Comparison of ENCODE assay signal across 18 cellular contexts in the genomic region with DNA sequence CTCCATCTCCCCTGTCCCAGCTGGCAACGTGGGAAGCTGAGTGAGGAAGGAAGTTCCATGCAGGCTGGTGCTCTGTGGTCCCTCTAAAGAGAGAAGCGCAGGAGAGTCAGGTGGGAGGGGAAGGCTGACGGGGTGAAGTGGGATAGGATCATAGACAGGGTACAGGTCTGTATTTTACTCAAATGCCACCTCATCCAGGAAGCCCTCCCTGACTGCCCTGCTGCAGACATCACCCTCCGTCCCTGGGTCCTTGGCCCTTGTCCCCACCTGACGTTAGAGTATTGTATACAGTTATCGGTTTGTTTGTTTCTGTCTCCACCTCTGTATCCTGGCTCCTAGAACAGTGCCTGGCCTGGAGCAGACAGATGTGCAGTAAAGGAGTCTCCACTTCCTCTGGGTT. TPM values are rescaled to one million over a fixed set of nuclear protein-coding genes. Genes with fewer than 3 reads are reported as not detected.
DNase-seq lines count a peak whose midpoint lies in the region; ATAC-seq and TF ChIP-seq lines count a peak whose summit lies in the region.
"Had no signal": no experiment of that assay in that cellular context is flagged by ENCODE, and none has a peak within 500 bp of the region (broad histone marks: within the 10 kb centered on the region; RNA-seq: fewer than 3 reads in every experiment).

No MANE protein-coding gene starts in this region.

- H3K27me3 Mint-ChIP-seq in Calu3 (ENCODE audit: unreplicated experiment) = no peaks in the 10 kb centered on the region

- H3K27ac ChIP-seq in ascending aorta (peak overlapping the region; percentile 67 to 79), stomach (peak overlapping the region; percentile 66 to 83 (median 76)), brain microvascular endothelial cell (no peak overlapping the region)
- H3K27ac ChIP-seq: KMS-11, SJSA1 had no signal

- WGBS in stomach, 5 donors = 36 to 64% (median 45%) methylated on average over 6 of the region's 6 CpGs

- CTCF ChIA-PET in Calu3 (lab: Charles Lee) = interaction anchor here (2.2 kb wide), 1 partner anchor 18 kb away, joined by 8 read pairs; the partner anchor contains the start of gene LGALS3BP

- H3K36me3 Mint-ChIP-seq in Calu3 (ENCODE audit: insufficient read depth, unreplicated experiment) = peaks cover 82% of the 10 kb centered on the region

- ATAC-seq in GM21447 (IDR thresholded peaks at IDR 0.05; ENCODE audit: unreplicated experiment) = no peak

- H3K9me3 ChIP-seq in ascending aorta = no peaks in the 10 kb centered on the region
- H3K9me3 ChIP-seq in stomach = no peaks in the 10 kb centered on the region
- H3K9me3 ChIP-seq: BE2C, SJSA1 had no signal

- no TSS peak for BruUV-seq in Calu3 (replicated peaks; lab: Mats Ljungman, UMichigan)

- in situ Hi-C loops in brain microvascular endothelial cell (cut with HindIII; ENCODE audit: low pct_ligation_motif_present, low sequenced_read_pairs) = no loop called here

- peaks cover 37 to 46% of the 10 kb centered on the region in 2 donors for H3K36me3 ChIP-seq in ascending aorta
- H3K36me3 ChIP-seq in stomach = peaks cover 32 to 84% (median 79%) of the 10 kb centered on the region in 4 donors
- peaks cover 50% of the 10 kb centered on the region for H3K36me3 ChIP-seq in brain microvascular endothelial cell (replicated peaks)

- intact Hi-C loops in Calu3 (cut with micrococcal nuclease; ENCODE audit: unreplicated experiment) = no loop called here
- intact Hi-C loops in ascending aorta (cut with DNase I) = no loop called here
- intact Hi-C loops in stomach (cut with DNase I; ENCODE audit: low total_unique reads) = no loop called here

- H3K4me1 Mint-ChIP-seq in Calu3 (ENCODE audit: low read depth, unreplicated experiment) = peaks cover 67% of the 10 kb centered on the region

- no peak overlapping the region for H3K4me3 ChIP-seq in ascending aorta
- no peak overlapping the region for H3K4me3 ChIP-seq in stomach
- H3K4me3 ChIP-seq in brain microvascular endothelial cell (ENCODE audit: low read depth, low read length) = no peak overlapping the region
- H3K4me3 ChIP-seq: SJSA1 had no signal

- no peak overlapping the region for H3K27ac Mint-ChIP-seq in Calu3 (ENCODE audit: unreplicated experiment)
- H3K27ac Mint-ChIP-seq: immature natural killer cell had no signal

- H3K4me3 Mint-ChIP-seq in Calu3 (ENCODE audit: low read depth, unreplicated experiment) = peak overlapping the region; percentile 42
- H3K4me3 Mint-ChIP-seq: immature natural killer cell had no signal

- TF ChIP-seq POLR2A in stomach (IDR thresholded peaks at IDR 0.05) = no peak

- TF ChIP-seq EP300 in stomach (IDR thresholded peaks at IDR 0.05) = no peak

- peaks cover 0 to 24% of the 10 kb centered on the region in 2 donors for H3K4me1 ChIP-seq in ascending aorta
- H3K4me1 ChIP-seq in stomach = peaks cover 67 to 88% (median 79%) of the 10 kb centered on the region in 4 donors
- H3K4me1 ChIP-seq: SJSA1 had no signal

- TF ChIP-seq CTCF in Calu3 (IDR thresholded peaks at IDR 0.05; ENCODE audit: unreplicated experiment) (no peak), ascending aorta (IDR thresholded peaks at IDR 0.05) (no peak), stomach (IDR thresholded peaks at IDR 0.05) (no peak), brain microvascular endothelial cell (IDR thresholded peaks at IDR 0.05; ENCODE audit: low read depth, low read length, missing control alignments) (no peak)

- DNase-seq in Calu3 (no peak), ascending aorta (ENCODE audit: low spot score in 2 of 2) (no peak), islet precursor cell (peak; percentile 43), stomach (no peak), brain microvascular endothelial cell (no peak), hypothalamus (lab: John Stamatoyannopoulos, UW) (no peak)
- DNase-seq: activated CD4-positive, CD25-positive, alpha-beta regulatory T cell treated with anti-CD3 and anti-CD28 coated beads, Interleukin-2, amount 50 U/mL, for 72 hours; activated gamma-delta T cell treated with Interleukin-2 at 50 U/mL for 16 hours; glutamatergic neuron; immature natural killer cell; mesenchymal stem cell; NCI-H2107; NCI-H526 treated with DMSO at 0.1 percent for 48 hours; T-helper 9 cell had no signal

- no peaks in the 10 kb centered on the region for H3K9me3 Mint-ChIP-seq in Calu3 (ENCODE audit: low read depth, unreplicated experiment)
- H3K9me3 Mint-ChIP-seq: immature natural killer cell had no signal

- H3K27me3 ChIP-seq in ascending aorta (no peaks in the 10 kb centered on the region), stomach (no peaks in the 10 kb centered on the region), brain microvascular endothelial cell (replicated peaks) (no peaks in the 10 kb centered on the region)
- H3K27me3 ChIP-seq: BE2C, SJSA1 had no signal

RNA-seq across cellular contexts. Expression of gene CANT1, which starts 11.7 kb away (rescaled TPM):
- total RNA-seq in Calu3 (2022) (95.7 and 115 TPM in 2 replicates), ascending aorta (67.2 TPM), stomach (100 to 1,000 TPM in 1 of 5 donors, 10 to 100 TPM in 4; 31.2 to 151 (median 70.1) TPM)
- polyA plus RNA-seq in stomach = 10 to 100 TPM; 16.6 to 20.9 (median 18.1) TPM

RNA-seq across cellular contexts. Expression of gene LGALS3BP, which starts 18.2 kb away (rescaled TPM):
- total RNA-seq in Calu3 (2022) (747 and 1,100 TPM in 2 replicates), ascending aorta (365 TPM), stomach (100 to 1,000 TPM in 4 of 5 donors, 10 to 100 TPM in 1; 94.5 to 625 (median 434) TPM)
- 100 to 1,000 TPM in 2 of 3 donors, 10 to 100 TPM in 1; 63.4 to 212 (median 172) TPM for polyA plus RNA-seq in stomach

RNA-seq across cellular contexts. Expression of gene C1QTNF1, which starts 26.1 kb away (rescaled TPM):
- 3.1 and 3.3 TPM in 2 replicates for total RNA-seq in Calu3 (2022)
- total RNA-seq in ascending aorta = 435 TPM
- 10 to 100 TPM in 3 of 5 donors, 1 to 10 TPM in 2; 6.4 to 20.3 (median 10.1) TPM for total RNA-seq in stomach
- polyA plus RNA-seq in stomach = 10 to 100 TPM in 2 of 3 donors, 1 to 10 TPM in 1; 2.9 to 18.2 (median 15.3) TPM
- polyA plus RNA-seq: immature natural killer cell had no signal

Comparison
In these comparisons a context has a peak if more than half of its experiments do, and no peak if none do; other contexts are left out.
1. RNA of gene C1QTNF1, which starts 26.1 kb away (total RNA-seq): 435 TPM in ascending aorta (single experiment); 6.4 to 20.3 TPM in stomach and 3.1 to 3.3 TPM in Calu3; every median in the first group is over 10 times any median in the second.